ENCODE assay signal across 1 cellular context in the genomic region with DNA sequence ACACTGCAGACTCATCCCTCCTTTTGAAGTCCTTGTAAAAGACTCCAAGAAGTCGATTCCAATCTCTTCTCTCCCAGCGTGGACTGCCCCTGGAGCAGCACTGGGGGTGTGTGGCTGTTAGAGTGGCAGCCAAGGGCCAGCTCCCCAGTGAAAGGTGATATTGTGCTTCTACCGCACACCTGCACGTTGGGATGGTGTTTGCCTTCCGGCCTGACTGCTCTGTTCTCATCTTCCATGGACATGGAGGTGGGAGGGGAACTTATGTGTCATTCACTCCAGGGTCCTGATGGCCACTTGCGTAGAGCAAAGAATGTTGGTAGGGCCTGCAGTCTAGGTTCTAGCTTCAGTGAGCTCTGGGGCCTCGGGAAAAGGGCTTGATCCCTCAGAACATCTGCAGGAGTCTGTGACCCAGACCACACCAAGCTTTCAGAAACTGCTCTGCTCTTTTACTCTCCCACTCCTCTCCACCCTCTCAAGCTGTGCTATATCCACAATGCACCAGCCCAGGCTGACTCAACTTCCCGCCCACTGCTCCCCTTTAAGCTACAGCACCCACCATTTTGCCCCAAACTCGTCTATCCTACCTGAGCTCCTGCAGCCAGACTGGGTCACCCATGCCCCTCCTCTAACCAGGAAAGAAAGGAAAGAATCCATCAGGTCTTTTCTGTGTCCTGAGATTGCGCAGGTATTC.
A peak's percentile ranks its signal among the peaks of the same experiment; 100 is the strongest.
TF ChIP-seq lines count a peak whose summit lies in the region.

No MANE protein-coding gene starts in this region.

TF ChIP-seq in K562, 482 proteins besides CTCF, POLR2A, EP300 and RAD21:
- TF ChIP-seq, protein P1, sequence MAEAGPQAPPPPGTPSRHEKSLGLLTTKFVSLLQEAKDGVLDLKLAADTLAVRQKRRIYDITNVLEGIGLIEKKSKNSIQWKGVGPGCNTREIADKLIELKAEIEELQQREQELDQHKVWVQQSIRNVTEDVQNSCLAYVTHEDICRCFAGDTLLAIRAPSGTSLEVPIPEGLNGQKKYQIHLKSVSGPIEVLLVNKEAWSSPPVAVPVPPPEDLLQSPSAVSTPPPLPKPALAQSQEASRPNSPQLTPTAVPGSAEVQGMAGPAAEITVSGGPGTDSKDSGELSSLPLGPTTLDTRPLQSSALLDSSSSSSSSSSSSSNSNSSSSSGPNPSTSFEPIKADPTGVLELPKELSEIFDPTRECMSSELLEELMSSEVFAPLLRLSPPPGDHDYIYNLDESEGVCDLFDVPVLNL (CRISPR knock-in tag; IDR thresholded peaks at IDR 0.05; ENCODE audit: low read depth) = no peak
- no peak for TF ChIP-seq MEIS2 (IDR thresholded peaks at IDR 0.05; ENCODE audit: partially characterized antibody)
- TF ChIP-seq POLR2H (tag; IDR thresholded peaks at IDR 0.05; ENCODE audit: low read depth) = no peak
- peak; percentile 36; the same call in 1 of the 2 replicates for TF ChIP-seq EGR1 (conservative IDR thresholded peaks at IDR 0.05)
- TF ChIP-seq, protein P2, sequence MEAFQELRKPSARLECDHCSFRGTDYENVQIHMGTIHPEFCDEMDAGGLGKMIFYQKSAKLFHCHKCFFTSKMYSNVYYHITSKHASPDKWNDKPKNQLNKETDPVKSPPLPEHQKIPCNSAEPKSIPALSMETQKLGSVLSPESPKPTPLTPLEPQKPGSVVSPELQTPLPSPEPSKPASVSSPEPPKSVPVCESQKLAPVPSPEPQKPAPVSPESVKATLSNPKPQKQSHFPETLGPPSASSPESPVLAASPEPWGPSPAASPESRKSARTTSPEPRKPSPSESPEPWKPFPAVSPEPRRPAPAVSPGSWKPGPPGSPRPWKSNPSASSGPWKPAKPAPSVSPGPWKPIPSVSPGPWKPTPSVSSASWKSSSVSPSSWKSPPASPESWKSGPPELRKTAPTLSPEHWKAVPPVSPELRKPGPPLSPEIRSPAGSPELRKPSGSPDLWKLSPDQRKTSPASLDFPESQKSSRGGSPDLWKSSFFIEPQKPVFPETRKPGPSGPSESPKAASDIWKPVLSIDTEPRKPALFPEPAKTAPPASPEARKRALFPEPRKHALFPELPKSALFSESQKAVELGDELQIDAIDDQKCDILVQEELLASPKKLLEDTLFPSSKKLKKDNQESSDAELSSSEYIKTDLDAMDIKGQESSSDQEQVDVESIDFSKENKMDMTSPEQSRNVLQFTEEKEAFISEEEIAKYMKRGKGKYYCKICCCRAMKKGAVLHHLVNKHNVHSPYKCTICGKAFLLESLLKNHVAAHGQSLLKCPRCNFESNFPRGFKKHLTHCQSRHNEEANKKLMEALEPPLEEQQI (IDR thresholded peaks at IDR 0.05) = no peak
- TF ChIP-seq POLR3G (IDR thresholded peaks at IDR 0.05; ENCODE audit: extremely low read depth, insufficient read length, insufficient replicate concordance) = no peak
